ENCODE assay signal across 8 cellular contexts in the genomic region with DNA sequence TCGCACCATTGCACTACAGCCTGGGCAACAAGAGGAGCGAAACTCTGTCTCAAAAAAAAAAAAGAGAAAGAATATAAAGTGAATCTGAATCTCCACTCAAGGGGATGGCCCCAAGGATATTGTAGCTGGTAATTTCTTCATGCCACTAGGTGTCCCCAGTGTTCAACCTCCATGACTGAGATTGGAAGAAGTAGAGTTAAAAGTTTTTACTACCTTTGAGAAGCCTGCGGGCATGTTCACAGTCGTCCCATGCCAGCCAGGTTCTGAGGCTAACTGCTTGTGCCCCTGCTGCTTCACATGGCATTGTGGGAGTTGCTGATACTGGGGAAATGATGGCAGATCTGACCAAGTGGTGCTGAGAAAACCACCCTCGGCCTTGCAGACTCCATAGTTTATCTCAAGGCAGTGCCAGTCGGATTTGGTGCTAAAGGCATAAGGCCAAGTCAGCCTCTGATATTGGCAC. TPM values are rescaled to one million over a fixed set of nuclear protein-coding genes. Genes with fewer than 3 reads are reported as not detected.
DNase-seq lines count a peak whose midpoint lies in the region; ATAC-seq and TF ChIP-seq lines count a peak whose summit lies in the region.

No MANE protein-coding gene starts in this region.

- H3K27me3 ChIP-seq in hepatocyte, result no peaks in the 10 kb centered on the region

- no peak overlapping the region for H3K27ac Mint-ChIP-seq in activated naive CD4-positive, alpha-beta T cell treated with anti-CD3 and anti-CD28 coated beads, Interleukin-2, amount 50 U/mL, for 72 hours
- H3K27ac Mint-ChIP-seq in stimulated activated naive B cell treated with anti-CD40 and anti-IgM and Interleukin-4, amounts not matched to agents 10 μg/mL and 1 μg/mL and 100 μg/mL, for 72 hours, result no peak overlapping the region

- H3K4me1 Mint-ChIP-seq in stimulated activated naive B cell treated with anti-CD40 and anti-IgM and Interleukin-4, amounts not matched to agents 10 μg/mL and 1 μg/mL and 100 μg/mL, for 72 hours, result peaks cover 6 to 18% of the 10 kb centered on the region in 2 donors

- H3K4me3 Mint-ChIP-seq in stimulated activated naive B cell treated with anti-CD40 and anti-IgM and Interleukin-4, amounts not matched to agents 10 μg/mL and 1 μg/mL and 100 μg/mL, for 72 hours, result no peak overlapping the region

- H3K4me3 ChIP-seq in hepatocyte, result no peak overlapping the region

- no peaks in the 10 kb centered on the region for H3K27me3 Mint-ChIP-seq in stimulated activated naive B cell treated with anti-CD40 and anti-IgM and Interleukin-4, amounts not matched to agents 10 μg/mL and 1 μg/mL and 100 μg/mL, for 72 hours

- no peaks in the 10 kb centered on the region for H3K79me2 ChIP-seq in hepatocyte

- H3K27ac ChIP-seq in angular gyrus (ENCODE audit: low read depth, low read length), result peak overlapping the region; percentile 17
- no peak overlapping the region for H3K27ac ChIP-seq in hepatocyte

- no peaks in the 10 kb centered on the region for H4K20me1 ChIP-seq in hepatocyte (ENCODE audit: insufficient read depth, poor library complexity, severe bottlenecking)

- no peaks in the 10 kb centered on the region for H3K9me2 ChIP-seq in hepatocyte (replicated peaks; ENCODE audit: insufficient read depth)

- H3K36me3 ChIP-seq in hepatocyte (replicated peaks; ENCODE audit: insufficient read depth, low read depth), result no peaks in the 10 kb centered on the region

- H2AFZ ChIP-seq in hepatocyte, result no peak overlapping the region

- H3K9me3 Mint-ChIP-seq in activated naive CD4-positive, alpha-beta T cell treated with anti-CD3 and anti-CD28 coated beads, Interleukin-2, amount 50 U/mL, for 72 hours, result no peaks in the 10 kb centered on the region
- H3K9me3 Mint-ChIP-seq in stimulated activated naive B cell treated with anti-CD40 and anti-IgM and Interleukin-4, amounts not matched to agents 10 μg/mL and 1 μg/mL and 100 μg/mL, for 72 hours, result no peaks in the 10 kb centered on the region

- peak; percentile 42 to 59 for ATAC-seq in activated naive CD4-positive, alpha-beta T cell treated with anti-CD3 and anti-CD28 coated beads, Interleukin-2, amount 50 U/mL, for 72 hours
- ATAC-seq in stimulated activated naive B cell treated with anti-CD40 and anti-IgM and Interleukin-4, amounts not matched to agents 10 μg/mL and 1 μg/mL and 100 μg/mL, for 72 hours (replicated peaks), result peak; percentile 38 to 60
- no peak for ATAC-seq in HG03139 (IDR thresholded peaks at IDR 0.05; ENCODE audit: unreplicated experiment)

- peak; percentile 72 for TF ChIP-seq CTCF in hepatocyte (IDR thresholded peaks at IDR 0.05; ENCODE audit: poor library complexity)

- H3K4me1 ChIP-seq in hepatocyte (ENCODE audit: insufficient read depth), result no peaks in the 10 kb centered on the region

- no peaks in the 10 kb centered on the region for H3K9me3 ChIP-seq in hepatocyte (ENCODE audit: low read depth)

- no peaks in the 10 kb centered on the region for H3K36me3 Mint-ChIP-seq in activated naive CD4-positive, alpha-beta T cell treated with anti-CD3 and anti-CD28 coated beads, Interleukin-2, amount 50 U/mL, for 72 hours
- peaks cover 22 to 34% of the 10 kb centered on the region in 2 donors for H3K36me3 Mint-ChIP-seq in stimulated activated naive B cell treated with anti-CD40 and anti-IgM and Interleukin-4, amounts not matched to agents 10 μg/mL and 1 μg/mL and 100 μg/mL, for 72 hours

- no peak overlapping the region for H3K4me2 ChIP-seq in hepatocyte

- DNase-seq in activated naive CD4-positive, alpha-beta T cell treated with anti-CD3 and anti-CD28 coated beads, Interleukin-2, amount 50 U/mL, for 72 hours (ENCODE audit: low spot score in 2 of 2), result no peak
- no peak for DNase-seq in activated naive CD4-positive, alpha-beta T cell treated with anti-CD3 and anti-CD28 coated beads, Interleukin-2, amount 50 U/mL, for 16 hours
- peak; percentile 71 for DNase-seq in NAMALWA (ENCODE audit: low spot score)
- peak; percentile 73 for DNase-seq in hepatocyte (ENCODE audit: low spot score)
- no peak for DNase-seq in stimulated activated naive B cell treated with anti-CD40 and anti-IgM and Interleukin-4, amounts not matched to agents 10 μg/mL and 1 μg/mL and 100 μg/mL, for 72 hours
- DNase-seq in UCSD-AML1 (lab: John Stamatoyannopoulos, UW; ENCODE audit: unreplicated experiment), result no peak

- WGBS in hepatocyte (ENCODE audit: low lambda C conversion rate, missing lambda C conversion rate), result 60% methylated on average over 6 of the region's 6 CpGs

RNA-seq across cellular contexts. Expression of a gene that starts 10.8 kb away (rescaled TPM):
- under 1 TPM; 0.27 to 0.34 TPM for total RNA-seq in activated naive CD4-positive, alpha-beta T cell treated with anti-CD3 and anti-CD28 coated beads, Interleukin-2, amount 50 U/mL, for 72 hours
- 9.6 and 10.2 TPM in 2 replicates for total RNA-seq in hepatocyte
- polyA plus RNA-seq in hepatocyte, result 24.0 and 31.2 TPM in 2 replicates

RNA-seq across cellular contexts. Expression of a gene that starts 49.0 kb away (rescaled TPM):
- total RNA-seq in activated naive CD4-positive, alpha-beta T cell treated with anti-CD3 and anti-CD28 coated beads, Interleukin-2, amount 50 U/mL, for 72 hours, result 10 to 100 TPM; 80.6 to 85.7 TPM
- 25.8 and 29.4 TPM in 2 replicates for total RNA-seq in hepatocyte
- 41.2 and 45.2 TPM in 2 replicates for polyA plus RNA-seq in hepatocyte

Comparison
In these comparisons a context has a peak if more than half of its experiments do, and no peak if none do; other contexts are left out.
1. DNase-seq: peak in NAMALWA (single experiment) and hepatocyte (single experiment); none in activated naive CD4-positive, alpha-beta T cell treated with anti-CD3 and anti-CD28 coated beads, Interleukin-2, amount 50 U/mL, for 72 hours (0 of 2), activated naive CD4-positive, alpha-beta T cell treated with anti-CD3 and anti-CD28 coated beads, Interleukin-2, amount 50 U/mL, for 16 hours (single experiment), stimulated activated naive B cell treated with anti-CD40 and anti-IgM and Interleukin-4, amounts not matched to agents 10 μg/mL and 1 μg/mL and 100 μg/mL, for 72 hours (single experiment) and UCSD-AML1 (single experiment).